In the genomic region with DNA sequence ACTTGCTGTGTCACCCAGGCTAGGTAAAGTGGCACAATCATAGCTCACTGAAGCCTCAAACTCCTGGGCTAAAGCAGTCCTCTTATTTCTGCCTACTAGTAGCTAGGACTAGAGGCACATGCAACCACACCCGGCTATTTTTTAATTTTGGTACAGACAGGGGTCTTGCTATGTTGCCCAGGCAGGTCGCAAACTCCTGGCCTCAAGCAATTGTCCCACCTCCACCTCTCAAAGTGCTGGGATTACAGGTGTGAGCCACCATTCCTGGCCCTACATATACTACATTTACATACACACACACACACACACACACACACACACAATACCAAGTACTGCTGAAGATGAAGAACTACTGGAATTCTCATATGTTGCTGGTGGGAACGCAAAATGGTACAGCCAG, we compare ENCODE assay signal across 4 cellular contexts. TPM values are rescaled to one million over a fixed set of nuclear protein-coding genes. Genes with fewer than 3 reads are reported as not detected.
"Had no signal": no experiment of that assay in that cellular context is flagged by ENCODE, and none has a peak within 500 bp of the region (broad histone marks: within the 10 kb centered on the region; RNA-seq: fewer than 3 reads in every experiment).

No MANE protein-coding gene starts in this region.

- H3K4me3 ChIP-seq: GM12878 had no signal

- ATAC-seq: GM12878 had no signal

- DNase-seq: GDM1, GF-D8 had no signal

RNA-seq across cellular contexts. Expression of a gene that starts 26.9 kb away (rescaled TPM):
- total RNA-seq: G401, GM12878 had no signal
